ENCODE assay signal across 8 cellular contexts in genomic region chr4:70839537-70840093, GRCh38. TPM values are rescaled to one million over a fixed set of nuclear protein-coding genes. Genes with fewer than 3 reads are reported as not detected.
DNase-seq lines count a peak whose midpoint lies in the region; ATAC-seq, FAIRE-seq and TF ChIP-seq lines count a peak whose summit lies in the region.

A gene with protein sequence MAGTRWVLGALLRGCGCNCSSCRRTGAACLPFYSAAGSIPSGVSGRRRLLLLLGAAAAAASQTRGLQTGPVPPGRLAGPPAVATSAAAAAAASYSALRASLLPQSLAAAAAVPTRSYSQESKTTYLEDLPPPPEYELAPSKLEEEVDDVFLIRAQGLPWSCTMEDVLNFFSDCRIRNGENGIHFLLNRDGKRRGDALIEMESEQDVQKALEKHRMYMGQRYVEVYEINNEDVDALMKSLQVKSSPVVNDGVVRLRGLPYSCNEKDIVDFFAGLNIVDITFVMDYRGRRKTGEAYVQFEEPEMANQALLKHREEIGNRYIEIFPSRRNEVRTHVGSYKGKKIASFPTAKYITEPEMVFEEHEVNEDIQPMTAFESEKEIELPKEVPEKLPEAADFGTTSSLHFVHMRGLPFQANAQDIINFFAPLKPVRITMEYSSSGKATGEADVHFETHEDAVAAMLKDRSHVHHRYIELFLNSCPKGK (minus strand): TSS chr4:70839890. CDS start chr4:70839827, 63 bp downstream.

- under 1% methylated on average over 51 of the region's 59 CpGs for WGBS in prostate gland

- intact Hi-C loops in T-helper 1 cell treated with Interleukin-12 subunit alpha and Interleukin-12 subunit beta and Interleukin-4 antibody, amounts not matched to agents 30 ng/mL and 1 ng/mL, for 36 hours (cut with micrococcal nuclease) = loop anchor here (1.0 to 5.0 kb wide), 10 partner anchors 63 to 348 kb away; partner anchors contain the start of genes DCK, MOB1B and UTP3
- intact Hi-C loops in left ventricle myocardium inferior (cut with micrococcal nuclease) = no loop called here
- intact Hi-C loops in prostate gland (cut with DNase I) = loop anchor here (2.0 to 10.0 kb wide), 3 partner anchors 55 to 155 kb away; partner anchors contain the start of genes DCK and UTP3

- TF ChIP-seq POLR2A in GM12892 (IDR thresholded peaks at IDR 0.05; ENCODE audit: low read depth, low read length) (peak; percentile 79), prostate gland (IDR thresholded peaks at IDR 0.05) (peak; percentile 73)

- H3K27me3 ChIP-seq in left ventricle myocardium inferior (ENCODE audit: low read depth) = no peaks in the 10 kb centered on the region
- H3K27me3 ChIP-seq in prostate gland (replicated peaks; ENCODE audit: insufficient read depth) = no peaks in the 10 kb centered on the region

- DNase-seq in GM12892 (ENCODE audit: insufficient read length) (peak; percentile 76), NCI-H1417 treated with DMSO at 0.1 percent for 48 hours (lab: John Stamatoyannopoulos, UW) (peak; percentile 12), amniotic epithelial cell (ENCODE audit: low read depth) (peak; percentile 92), left ventricle myocardium inferior (peak; percentile 94), prostate gland (ENCODE audit: low spot score) (peak; percentile 92), ureter (ENCODE audit: low spot score) (peak; percentile 97)

- H3K4me3 ChIP-seq in left ventricle myocardium inferior (peak within 1 kb of the TSS; percentile 94), prostate gland (peak within 1 kb of the TSS; percentile 89 to 90)

- peaks cover 43% of the 10 kb centered on the region for H3K4me1 ChIP-seq in left ventricle myocardium inferior
- H3K4me1 ChIP-seq in prostate gland (replicated peaks) = no peaks in the 10 kb centered on the region

- peak; percentile 94 for FAIRE-seq in GM12892 (lab: Jason Lieb, UNC)

- peak within 1 kb of the TSS; percentile 98 for H3K27ac ChIP-seq in left ventricle myocardium inferior (replicated peaks)
- peak within 1 kb of the TSS; percentile 86 to 89 for H3K27ac ChIP-seq in prostate gland

- peak; percentile 62 for ATAC-seq in HG02763 (IDR thresholded peaks at IDR 0.05; ENCODE audit: unreplicated experiment)

- TF ChIP-seq CTCF in left ventricle myocardium inferior (IDR thresholded peaks at IDR 0.05; ENCODE audit: borderline replicate concordance) = peak; percentile 33
- peak in 2 of 4 experiments; percentile 3 to 29 for TF ChIP-seq CTCF in prostate gland (IDR thresholded peaks at IDR 0.05)

- H3K9me3 ChIP-seq in left ventricle myocardium inferior (replicated peaks) (no peaks in the 10 kb centered on the region), prostate gland (no peaks in the 10 kb centered on the region)

- H3K36me3 ChIP-seq in left ventricle myocardium inferior (peaks cover 12% of the 10 kb centered on the region), prostate gland (no peaks in the 10 kb centered on the region)

RNA-seq across cellular contexts. Expression of the gene that starts here (rescaled TPM):
- polyA plus RNA-seq in GM12892 (2012; ENCODE audit: missing spikeins) = 87.7 TPM
- total RNA-seq in T-helper 1 cell treated with Interleukin-12 subunit alpha and Interleukin-12 subunit beta and Interleukin-4 antibody, amounts not matched to agents 30 ng/mL and 1 ng/mL, for 36 hours = 70.0 and 71.3 TPM in 2 replicates
- total RNA-seq in left ventricle myocardium inferior = 108 TPM
- total RNA-seq in prostate gland = 10 to 100 TPM; 56.6 to 58.3 TPM
- total RNA-seq in ureter = 72.4 TPM

Comparison
In these comparisons a context has a peak if more than half of its experiments do, and no peak if none do; other contexts are left out.
1. Peak in every context shown above with its lines: DNase-seq, ATAC-seq, H3K4me3 ChIP-seq and H3K27ac ChIP-seq.
2. DNase-seq: peak in every context shown above with its lines; median percentile 97 in ureter; 94 in left ventricle myocardium inferior; 92 in amniotic epithelial cell; 92 in prostate gland; 76 in GM12892; 12 in NCI-H1417 treated with DMSO at 0.1 percent for 48 hours.